In the genomic region with DNA sequence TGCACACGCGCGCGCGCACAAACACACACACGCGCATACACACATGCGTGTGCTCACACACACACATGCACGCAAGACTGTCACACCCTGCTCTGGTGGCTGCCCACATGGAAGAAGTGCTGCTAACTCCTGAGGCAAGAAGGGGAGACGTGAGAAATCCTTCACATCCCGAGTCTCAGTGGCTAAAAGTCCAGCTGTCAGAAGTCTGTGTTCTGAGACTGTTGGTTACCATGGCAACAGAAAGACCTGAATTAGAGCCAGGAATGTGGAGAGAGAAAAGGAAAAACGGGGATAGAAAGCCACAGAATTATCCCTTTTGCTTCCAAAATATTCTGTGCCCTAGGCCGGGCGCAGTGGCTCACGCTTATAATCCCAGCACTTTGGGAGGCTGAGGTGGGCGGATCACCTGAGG, we compare ENCODE assay signal across 10 cellular contexts.
A peak's percentile ranks its signal among the peaks of the same experiment; 100 is the strongest.
DNase-seq lines count a peak whose midpoint lies in the region; ATAC-seq and TF ChIP-seq lines count a peak whose summit lies in the region.
"Had no signal": no experiment of that assay in that cellular context is flagged by ENCODE, and none has a peak within 500 bp of the region (broad histone marks: within the 10 kb centered on the region; RNA-seq: fewer than 3 reads in every experiment).

No MANE protein-coding gene starts in this region.

- no peak overlapping the region for H3K4me3 ChIP-seq in SJSA1
- H3K4me3 ChIP-seq in fibroblast of villous mesenchyme (ENCODE audit: low read depth, low read length) = no peak overlapping the region

- DNase-seq in AG08395 (ENCODE audit: low spot score) (peak; percentile 68), SJSA1 (ENCODE audit: low read depth in 1 of 2, low spot score in 2 of 2) (peak in 1 of 2 experiments; percentile 45), fibroblast of villous mesenchyme (ENCODE audit: low read depth) (peak; percentile 87), non-pigmented ciliary epithelial cell (ENCODE audit: low read depth) (peak; percentile 47), glutamatergic neuron (no peak), HEK293T (ENCODE audit: extremely low spot score) (no peak), NCI-H1417 treated with DMSO at 0.1 percent for 48 hours (lab: John Stamatoyannopoulos, UW) (no peak)
- DNase-seq: activated CD8-positive, alpha-beta memory T cell treated with anti-CD3 and anti-CD28 coated beads for 24 hours; NCI-H1930 had no signal

- no peak overlapping the region for H3K27ac Mint-ChIP-seq in glutamatergic neuron (ENCODE audit: unreplicated experiment)

- H3K4me3 Mint-ChIP-seq in glutamatergic neuron (ENCODE audit: unreplicated experiment) = no peak overlapping the region

- peaks cover 5% of the 10 kb centered on the region for H3K4me1 Mint-ChIP-seq in glutamatergic neuron (ENCODE audit: low read depth, unreplicated experiment)

- no peaks in the 10 kb centered on the region for H3K9me3 Mint-ChIP-seq in glutamatergic neuron (ENCODE audit: unreplicated experiment)

- H3K36me3 Mint-ChIP-seq in glutamatergic neuron (ENCODE audit: unreplicated experiment) = peaks cover 8% of the 10 kb centered on the region

- H3K36me3 ChIP-seq in SJSA1 = no peaks in the 10 kb centered on the region

- H3K27ac ChIP-seq in SJSA1 = 0 out of 2 replicates have a peak overlapping the region, but pooled peaks have one; percentile 18

- peaks cover 3% of the 10 kb centered on the region for H3K27me3 Mint-ChIP-seq in glutamatergic neuron (ENCODE audit: unreplicated experiment)

- no peak for TF ChIP-seq CTCF in fibroblast of villous mesenchyme (IDR thresholded peaks at IDR 0.05; ENCODE audit: insufficient read depth, low read depth, low read length)
- no peak for TF ChIP-seq CTCF in glutamatergic neuron (IDR thresholded peaks at IDR 0.05; ENCODE audit: partially characterized antibody, unreplicated experiment)

- no peak for ATAC-seq in HG03571 (IDR thresholded peaks at IDR 0.05; ENCODE audit: unreplicated experiment)

- CTCF ChIA-PET in HEK293T (lab: Yijun Ruan, JAX) = no interaction called here

- POLR2A ChIA-PET in HEK293T (lab: Yijun Ruan, JAX) = no interaction called here

- no peaks in the 10 kb centered on the region for H3K27me3 ChIP-seq in SJSA1 (replicated peaks)

- H3K4me1 ChIP-seq in SJSA1 (replicated peaks) = peaks cover 5% of the 10 kb centered on the region; the same call in 1 of the 2 replicates

- H3K9me3 ChIP-seq in SJSA1 (replicated peaks) = no peaks in the 10 kb centered on the region; the same call in 1 of the 2 replicates

TF ChIP-seq in HEK293T, 16 proteins besides CTCF, POLR2A, EP300 and RAD21:
- TF ChIP-seq BHLHE40 (IDR thresholded peaks at IDR 0.05; ENCODE audit: borderline replicate concordance) = no peak
- no peak for TF ChIP-seq ELF4 (IDR thresholded peaks at IDR 0.05)
- no peak for TF ChIP-seq CTBP1 (IDR thresholded peaks at IDR 0.05; ENCODE audit: borderline replicate concordance)
- no peak for TF ChIP-seq LEF1 (IDR thresholded peaks at IDR 0.05; ENCODE audit: borderline replicate concordance)
- TF ChIP-seq FOXK2 (IDR thresholded peaks at IDR 0.05) = no peak
- TF ChIP-seq SUZ12 (IDR thresholded peaks at IDR 0.05) = no peak
- TF ChIP-seq FOXM1 (IDR thresholded peaks at IDR 0.05; ENCODE audit: borderline replicate concordance) = no peak
- TF ChIP-seq SP1 (IDR thresholded peaks at IDR 0.05) = no peak
- TF ChIP-seq TARDBP (IDR thresholded peaks at IDR 0.05) = no peak
- no peak for TF ChIP-seq FOXA1 (IDR thresholded peaks at IDR 0.05)
- TF ChIP-seq L3MBTL2 (conservative IDR thresholded peaks at IDR 0.05) = no peak
- no peak for TF ChIP-seq HDGF (IDR thresholded peaks at IDR 0.05; ENCODE audit: borderline replicate concordance)
- TF ChIP-seq ARNT (IDR thresholded peaks at IDR 0.05) = no peak
- no peak for TF ChIP-seq PKNOX1 (IDR thresholded peaks at IDR 0.05)
- no peak for TF ChIP-seq ZNF384 (IDR thresholded peaks at IDR 0.05)
- no peak for TF ChIP-seq NFRKB (IDR thresholded peaks at IDR 0.05)

Comparison
In these comparisons a context has a peak if more than half of its experiments do, and no peak if none do; other contexts are left out.
1. DNase-seq: peak in AG08395 (single experiment), fibroblast of villous mesenchyme (single experiment) and non-pigmented ciliary epithelial cell (single experiment); none in glutamatergic neuron (single experiment), HEK293T (single experiment) and NCI-H1417 treated with DMSO at 0.1 percent for 48 hours (single experiment).